8 cellular contexts compared by ENCODE assay signal in genomic region chr3:127002195-127003174, GRCh38. TPM values are rescaled to one million over a fixed set of nuclear protein-coding genes. Genes with fewer than 3 reads are reported as not detected.
DNase-seq lines count a peak whose midpoint lies in the region; ATAC-seq and TF ChIP-seq lines count a peak whose summit lies in the region.

No MANE protein-coding gene starts in this region.

- no TSS peak for BruUV-seq in OCI-LY7 (replicated peaks; lab: Mats Ljungman, UMichigan)

- peaks cover 11% of the 10 kb centered on the region for H3K4me1 ChIP-seq in OCI-LY7 (ENCODE audit: insufficient read depth, low read length, poor library complexity, severe bottlenecking)
- H3K4me1 ChIP-seq in esophagus muscularis mucosa, result peaks cover 23 to 65% (median 53%) of the 10 kb centered on the region in 4 donors
- peaks cover 10 to 20% of the 10 kb centered on the region in 2 donors for H3K4me1 ChIP-seq in mucosa of rectum (ENCODE audit: control insufficient read depth in 2 of 2, insufficient read depth in 2 of 2, low read length in 2 of 2)
- no peaks in the 10 kb centered on the region for H3K4me1 ChIP-seq in CD8-positive, alpha-beta T cell (ENCODE audit: insufficient read depth, low read length)

- ATAC-seq in CD8-positive, alpha-beta T cell, result no peak

- peak overlapping the region in 1 of 2 donors; percentile 6 for H3K9ac ChIP-seq in mucosa of rectum (ENCODE audit: low read depth in 1 of 2, low read length in 2 of 2)

- no peak for TF ChIP-seq EP300 in esophagus muscularis mucosa (IDR thresholded peaks at IDR 0.05)

- no peak overlapping the region for H3K27ac ChIP-seq in OCI-LY7 (ENCODE audit: low read depth, low read length, poor library complexity, severe bottlenecking)
- peak overlapping the region; percentile 62 to 78 (median 69) for H3K27ac ChIP-seq in esophagus muscularis mucosa (replicated peaks in 1 of 4)
- H3K27ac ChIP-seq in mucosa of rectum (ENCODE audit: low read depth in 2 of 2, low read length in 2 of 2), result peak overlapping the region; percentile 58 to 62
- H3K27ac ChIP-seq in CD8-positive, alpha-beta T cell (ENCODE audit: low read depth, low read length), result no peak overlapping the region

- H3K36me3 ChIP-seq in OCI-LY7 (ENCODE audit: insufficient read depth, low read length) (no peaks in the 10 kb centered on the region), esophagus muscularis mucosa (peaks cover 0 to 17% (median 2%) of the 10 kb centered on the region in 4 donors), mucosa of rectum (ENCODE audit: control insufficient read depth in 2 of 2, insufficient read depth in 2 of 2, low read length in 2 of 2) (no peaks in the 10 kb centered on the region)
- no peaks in the 10 kb centered on the region for H3K36me3 ChIP-seq in CD8-positive, alpha-beta T cell (ENCODE audit: insufficient read depth, low read length)

- no peak overlapping the region for H3K4me2 ChIP-seq in OCI-LY7 (ENCODE audit: low read length)

- H3K4me3 Mint-ChIP-seq in T-helper 2 cell treated with Interferon-gamma antibody and Interleukin-4, amounts not matched to agents 5 μg/mL and 100 μg/mL, for 36 hours, result no peak overlapping the region
- H3K4me3 Mint-ChIP-seq in CD8-positive, alpha-beta T cell, result no peak overlapping the region

- H3K4me3 ChIP-seq in OCI-LY7 (ENCODE audit: low read depth, low read length, poor library complexity, severe bottlenecking) (no peak overlapping the region), esophagus muscularis mucosa (peak overlapping the region; percentile 31 to 47 (median 35)), mucosa of rectum (ENCODE audit: low read length in 2 of 2) (no peak overlapping the region)
- no peak overlapping the region for H3K4me3 ChIP-seq in CD8-positive, alpha-beta T cell (ENCODE audit: low read depth, low read length)

- TF ChIP-seq CTCF in OCI-LY7 (conservative IDR thresholded peaks at IDR 0.05; ENCODE audit: low read length), result peak; percentile 45; the same call in 1 of the 2 replicates
- peak; percentile 40 to 43 (median 41) for TF ChIP-seq CTCF in esophagus muscularis mucosa (IDR thresholded peaks at IDR 0.05)
- TF ChIP-seq CTCF in CD8-positive, alpha-beta T cell (IDR thresholded peaks at IDR 0.05), result no peak

- H3K9me2 ChIP-seq in OCI-LY7 (ENCODE audit: insufficient read depth, low read length), result no peaks in the 10 kb centered on the region

- no peak overlapping the region for H2AFZ ChIP-seq in OCI-LY7 (ENCODE audit: low read length)

- H3K79me2 ChIP-seq in OCI-LY7 (ENCODE audit: insufficient read depth, low read depth, low read length), result no peaks in the 10 kb centered on the region

- peak; percentile 98 for DNase-seq in AG08395 (ENCODE audit: low spot score)
- DNase-seq in OCI-LY7 (ENCODE audit: low spot score), result peak; percentile 39
- peak; percentile 95 for DNase-seq in esophagus muscularis mucosa (ENCODE audit: extremely low spot score)
- no peak for DNase-seq in T-helper 2 cell treated with Interferon-gamma antibody and Interleukin-4, amounts not matched to agents 5 μg/mL and 100 μg/mL, for 36 hours (ENCODE audit: low spot score)
- DNase-seq in T-helper 2 cell, result no peak
- DNase-seq in superior temporal gyrus (ENCODE audit: extremely low spot score), result no peak
- DNase-seq in CD8-positive, alpha-beta T cell, result no peak

- H3K27ac Mint-ChIP-seq in T-helper 2 cell treated with Interferon-gamma antibody and Interleukin-4, amounts not matched to agents 5 μg/mL and 100 μg/mL, for 36 hours, result no peak overlapping the region
- no peak overlapping the region for H3K27ac Mint-ChIP-seq in CD8-positive, alpha-beta T cell

- TF ChIP-seq POLR2A in esophagus muscularis mucosa (IDR thresholded peaks at IDR 0.05; ENCODE audit: low read depth), result no peak

- no peaks in the 10 kb centered on the region for H3K4me1 Mint-ChIP-seq in T-helper 2 cell treated with Interferon-gamma antibody and Interleukin-4, amounts not matched to agents 5 μg/mL and 100 μg/mL, for 36 hours (ENCODE audit: low read depth)
- H3K4me1 Mint-ChIP-seq in CD8-positive, alpha-beta T cell (ENCODE audit: low read depth), result no peaks in the 10 kb centered on the region

- intact Hi-C loops in OCI-LY7 (cut with micrococcal nuclease; ENCODE audit: unreplicated experiment), result no loop called here
- intact Hi-C loops in esophagus muscularis mucosa (cut with DNase I), result loop anchor here (2.0 kb wide), 1 partner anchor 250 kb away; no protein-coding TSS in a partner anchor
- intact Hi-C loops in CD8-positive, alpha-beta T cell (cut with DNase I, micrococcal nuclease), result no loop called here

- no peaks in the 10 kb centered on the region for H3K27me3 Mint-ChIP-seq in T-helper 2 cell treated with Interferon-gamma antibody and Interleukin-4, amounts not matched to agents 5 μg/mL and 100 μg/mL, for 36 hours (ENCODE audit: low read depth)
- H3K27me3 Mint-ChIP-seq in CD8-positive, alpha-beta T cell (ENCODE audit: low read depth), result no peaks in the 10 kb centered on the region

- no peaks in the 10 kb centered on the region for H3K36me3 Mint-ChIP-seq in T-helper 2 cell treated with Interferon-gamma antibody and Interleukin-4, amounts not matched to agents 5 μg/mL and 100 μg/mL, for 36 hours (ENCODE audit: low read depth)
- H3K36me3 Mint-ChIP-seq in CD8-positive, alpha-beta T cell, result peaks cover 9% of the 10 kb centered on the region

- H3K9me3 ChIP-seq in OCI-LY7 (ENCODE audit: low read length) (no peaks in the 10 kb centered on the region), esophagus muscularis mucosa (no peaks in the 10 kb centered on the region), mucosa of rectum (ENCODE audit: control insufficient read depth in 2 of 2, low read length in 2 of 2) (no peaks in the 10 kb centered on the region)
- no peaks in the 10 kb centered on the region for H3K9me3 ChIP-seq in CD8-positive, alpha-beta T cell (ENCODE audit: low read length)

- H3K27me3 ChIP-seq in esophagus muscularis mucosa (no peaks in the 10 kb centered on the region), mucosa of rectum (ENCODE audit: control insufficient read depth in 2 of 2, insufficient read depth in 2 of 2, low read length in 2 of 2) (no peaks in the 10 kb centered on the region)
- no peaks in the 10 kb centered on the region for H3K27me3 ChIP-seq in CD8-positive, alpha-beta T cell (ENCODE audit: insufficient read depth, low read length)

- H3K9me3 Mint-ChIP-seq in T-helper 2 cell treated with Interferon-gamma antibody and Interleukin-4, amounts not matched to agents 5 μg/mL and 100 μg/mL, for 36 hours, result no peaks in the 10 kb centered on the region
- H3K9me3 Mint-ChIP-seq in CD8-positive, alpha-beta T cell, result no peaks in the 10 kb centered on the region

- POLR2A ChIA-PET in OCI-LY7 (lab: Charles Lee), result no interaction called here
- POLR2A ChIA-PET in CD8-positive, alpha-beta T cell (lab: Charles Lee), result no interaction called here

- H4K20me1 ChIP-seq in OCI-LY7 (ENCODE audit: insufficient read depth, low read length), result no peaks in the 10 kb centered on the region

- CTCF ChIA-PET in OCI-LY7 (lab: Charles Lee; ENCODE audit: unreplicated experiment), result no interaction called here
- CTCF ChIA-PET in CD8-positive, alpha-beta T cell (lab: Charles Lee), result no interaction called here

- 36% methylated on average over 18 of the region's 26 CpGs for WGBS in esophagus muscularis mucosa

RNA-seq across cellular contexts. Expression of gene PLXNA1, which starts 19.6 kb away (rescaled TPM):
- 3.8 and 4.4 TPM in 2 replicates for total RNA-seq in OCI-LY7 (2014; rRNA removed; shearing (Covaris generic))
- total RNA-seq in OCI-LY7 (2022) (3.0 and 3.6 TPM in 2 replicates), esophagus muscularis mucosa (10 to 100 TPM; 33.6 to 82.4 (median 47.0) TPM)
- 1 to 10 TPM; 7.3 to 8.4 TPM for total RNA-seq in CD8-positive, alpha-beta T cell

Comparison
In these comparisons a context has a peak if more than half of its experiments do, and no peak if none do; other contexts are left out.
1. DNase-seq: peak in AG08395 (single experiment), OCI-LY7 (single experiment) and esophagus muscularis mucosa (single experiment); none in T-helper 2 cell treated with Interferon-gamma antibody and Interleukin-4, amounts not matched to agents 5 μg/mL and 100 μg/mL, for 36 hours (single experiment), T-helper 2 cell (0 of 5), superior temporal gyrus (single experiment) and CD8-positive, alpha-beta T cell (0 of 7).
2. H3K27ac ChIP-seq: peak in esophagus muscularis mucosa (4 of 4) and mucosa of rectum (2 of 2); none in OCI-LY7 (single experiment) and CD8-positive, alpha-beta T cell (single experiment).
3. H3K4me3 ChIP-seq: peak in esophagus muscularis mucosa (4 of 4); none in OCI-LY7 (single experiment), mucosa of rectum (0 of 2) and CD8-positive, alpha-beta T cell (single experiment).